Comparison of ENCODE assay signal across 14 cellular contexts in the genomic region with DNA sequence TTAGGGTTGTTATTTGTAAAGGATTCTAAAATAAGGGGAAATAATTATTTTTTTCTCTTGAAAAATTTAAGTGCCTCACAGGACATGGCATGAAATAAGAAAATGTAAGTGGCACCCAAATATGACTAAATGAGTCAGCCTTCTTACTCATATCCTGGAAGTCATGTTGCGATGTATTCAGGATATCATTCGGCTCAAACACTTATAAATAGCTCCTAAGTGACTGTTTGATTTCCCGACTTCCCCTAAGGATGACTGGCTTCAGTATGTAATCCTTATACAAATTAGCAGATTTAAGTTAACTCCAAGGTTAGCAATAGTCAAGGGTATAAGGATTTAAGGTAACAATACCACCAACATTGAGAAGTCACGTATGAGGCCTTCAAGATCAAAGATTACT. TPM values are rescaled to one million over a fixed set of nuclear protein-coding genes. Genes with fewer than 3 reads are reported as not detected.
DNase-seq lines count a peak whose midpoint lies in the region; ATAC-seq and TF ChIP-seq lines count a peak whose summit lies in the region.
"Had no signal": no experiment of that assay in that cellular context is flagged by ENCODE, and none has a peak within 500 bp of the region (broad histone marks: within the 10 kb centered on the region; RNA-seq: fewer than 3 reads in every experiment).

No MANE protein-coding gene starts in this region.

- peak; percentile 76 for DNase-seq in AG10803 (ENCODE audit: low read depth)
- DNase-seq in Kasumi-1 (lab: John Stamatoyannopoulos, UW), result peak; percentile 41 to 43
- DNase-seq in astrocyte of the hippocampus (ENCODE audit: low read depth, low spot score), result peak; percentile 46
- DNase-seq in kidney epithelial cell (ENCODE audit: low read depth), result peak; percentile 59
- no peak for DNase-seq in activated naive CD4-positive, alpha-beta T cell treated with anti-CD3 and anti-CD28 coated beads, Interleukin-2, amount 50 U/mL, for 16 hours
- DNase-seq in G401 (ENCODE audit: low spot score), result no peak
- DNase-seq in T-cell, result no peak
- no peak for DNase-seq in stimulated activated naive B cell treated with anti-CD40 and anti-IgM and Interleukin-4, amounts not matched to agents 10 μg/mL and 1 μg/mL and 100 μg/mL, for 72 hours
- DNase-seq: activated CD4-positive, alpha-beta T cell treated with anti-CD3 and anti-CD28 coated beads for 1 hour; CD8-positive, alpha-beta memory T cell; NCI-H187; stimulated activated CD4-positive, alpha-beta T cell treated with anti-CD3 and anti-CD28 coated beads, Interleukin-12 subunit alpha, Interleukin-12 subunit beta, amount 100 ng/mL, for 4 hours had no signal

- H3K9me3 Mint-ChIP-seq in T-cell, result peaks cover 3 to 16% (median 5%) of the 10 kb centered on the region in 3 donors
- H3K9me3 Mint-ChIP-seq in stimulated activated naive B cell treated with anti-CD40 and anti-IgM and Interleukin-4, amounts not matched to agents 10 μg/mL and 1 μg/mL and 100 μg/mL, for 72 hours, result peaks cover 2 to 4% of the 10 kb centered on the region in 2 donors

- no peak for TF ChIP-seq CTCF in AG10803 (conservative IDR thresholded peaks at IDR 0.05; ENCODE audit: low read length)
- no peak for TF ChIP-seq CTCF in kidney epithelial cell (IDR thresholded peaks at IDR 0.05; ENCODE audit: insufficient read depth, low read length, poor library complexity, severe bottlenecking)

- no peak for ATAC-seq in T-cell (replicated peaks in 1 of 4)
- no peak for ATAC-seq in stimulated activated naive B cell treated with anti-CD40 and anti-IgM and Interleukin-4, amounts not matched to agents 10 μg/mL and 1 μg/mL and 100 μg/mL, for 72 hours (replicated peaks)

- H3K4me3 ChIP-seq in AG10803 (ENCODE audit: low read length), result no peak overlapping the region
- no peak overlapping the region for H3K4me3 ChIP-seq in kidney epithelial cell (ENCODE audit: low read depth, low read length)

- no peaks in the 10 kb centered on the region for H3K27me3 ChIP-seq in kidney epithelial cell (ENCODE audit: control insufficient read depth, insufficient read depth, low read length)

- no peaks in the 10 kb centered on the region for H3K36me3 ChIP-seq in kidney epithelial cell (ENCODE audit: control insufficient read depth, insufficient read depth, low read length)

- in situ Hi-C loops in G401 (cut with HindIII; ENCODE audit: low sequenced_read_pairs), result no loop called here

- H3K4me3 Mint-ChIP-seq in T-cell, result no peak overlapping the region
- no peak overlapping the region for H3K4me3 Mint-ChIP-seq in stimulated activated naive B cell treated with anti-CD40 and anti-IgM and Interleukin-4, amounts not matched to agents 10 μg/mL and 1 μg/mL and 100 μg/mL, for 72 hours
- H3K4me3 Mint-ChIP-seq: CD8-positive, alpha-beta memory T cell; dendritic cell treated with granulocyte-macrophage colony-stimulating factor and Interleukin-4, amounts not matched to agents 40 ng/mL and 50 ng/mL, for 4 days had no signal

- POLR2A ChIA-PET in T-cell (lab: Charles Lee), result no interaction called here

- H3K27me3 Mint-ChIP-seq in T-cell, result no peaks in the 10 kb centered on the region
- no peaks in the 10 kb centered on the region for H3K27me3 Mint-ChIP-seq in stimulated activated naive B cell treated with anti-CD40 and anti-IgM and Interleukin-4, amounts not matched to agents 10 μg/mL and 1 μg/mL and 100 μg/mL, for 72 hours
- H3K27me3 Mint-ChIP-seq: CD8-positive, alpha-beta memory T cell; dendritic cell treated with granulocyte-macrophage colony-stimulating factor and Interleukin-4, amounts not matched to agents 40 ng/mL and 50 ng/mL, for 4 days had no signal

- CTCF ChIA-PET in T-cell (lab: Charles Lee), result no interaction called here

- H3K36me3 Mint-ChIP-seq in T-cell, result no peaks in the 10 kb centered on the region
- no peaks in the 10 kb centered on the region for H3K36me3 Mint-ChIP-seq in stimulated activated naive B cell treated with anti-CD40 and anti-IgM and Interleukin-4, amounts not matched to agents 10 μg/mL and 1 μg/mL and 100 μg/mL, for 72 hours
- H3K36me3 Mint-ChIP-seq: CD8-positive, alpha-beta memory T cell had no signal

- no peaks in the 10 kb centered on the region for H3K4me1 Mint-ChIP-seq in T-cell
- H3K4me1 Mint-ChIP-seq in stimulated activated naive B cell treated with anti-CD40 and anti-IgM and Interleukin-4, amounts not matched to agents 10 μg/mL and 1 μg/mL and 100 μg/mL, for 72 hours, result peaks cover 12 to 21% of the 10 kb centered on the region in 2 donors
- H3K4me1 Mint-ChIP-seq: CD8-positive, alpha-beta memory T cell had no signal

- H3K27ac Mint-ChIP-seq in T-cell, result no peak overlapping the region
- H3K27ac Mint-ChIP-seq in stimulated activated naive B cell treated with anti-CD40 and anti-IgM and Interleukin-4, amounts not matched to agents 10 μg/mL and 1 μg/mL and 100 μg/mL, for 72 hours, result no peak overlapping the region
- H3K27ac Mint-ChIP-seq: CD8-positive, alpha-beta memory T cell; dendritic cell treated with granulocyte-macrophage colony-stimulating factor and Interleukin-4, amounts not matched to agents 40 ng/mL and 50 ng/mL, for 4 days had no signal

RNA-seq across cellular contexts. Expression of a gene that starts 57.3 kb away (rescaled TPM):
- total RNA-seq in kidney epithelial cell (0.04 TPM in 1 of 2 replicates, not detected in the other), T-cell (not detected)
- not detected in 2 replicates for total RNA-seq in G401 (2014; rRNA removed; shearing (Covaris generic))
- total RNA-seq: CD8-positive, alpha-beta memory T cell; HT-29 had no signal

Comparison
In these comparisons a context has a peak if more than half of its experiments do, and no peak if none do; other contexts are left out.
1. DNase-seq: peak in AG10803 (single experiment), Kasumi-1 (2 of 2), astrocyte of the hippocampus (single experiment) and kidney epithelial cell (single experiment); none in activated naive CD4-positive, alpha-beta T cell treated with anti-CD3 and anti-CD28 coated beads, Interleukin-2, amount 50 U/mL, for 16 hours (single experiment), G401 (single experiment), T-cell (0 of 34) and stimulated activated naive B cell treated with anti-CD40 and anti-IgM and Interleukin-4, amounts not matched to agents 10 μg/mL and 1 μg/mL and 100 μg/mL, for 72 hours (single experiment).